In genomic region chr3:194000712-194001111, GRCh38 we compare ENCODE assay signal across 8 cellular contexts.
"Had no signal": no experiment of that assay in that cellular context is flagged by ENCODE, and none has a peak within 500 bp of the region (broad histone marks: within the 10 kb centered on the region; RNA-seq: fewer than 3 reads in every experiment).

No MANE protein-coding gene starts in this region.

- ATAC-seq: GM23338, K562 had no signal

- FAIRE-seq: H1, H54, K562 had no signal

- DNase-seq: H9, HCEC 1CT, IMR-90 had no signal

- H3K27ac ChIP-seq: HL-60 had no signal

- H3K4me3 ChIP-seq: GM23338, K562 had no signal

- H2AFZ ChIP-seq: GM23338 had no signal

- H3K4me2 ChIP-seq: GM23338 had no signal
